In genomic region chr14:29925106-29925722, GRCh38 we compare ENCODE assay signal across 15 cellular contexts. TPM values are rescaled to one million over a fixed set of nuclear protein-coding genes. Genes with fewer than 3 reads are reported as not detected.
DNase-seq lines count a peak whose midpoint lies in the region; ATAC-seq and TF ChIP-seq lines count a peak whose summit lies in the region.
"Had no signal": no experiment of that assay in that cellular context is flagged by ENCODE, and none has a peak within 500 bp of the region (broad histone marks: within the 10 kb centered on the region; RNA-seq: fewer than 3 reads in every experiment).

No MANE protein-coding gene starts in this region.

- peaks cover 5% of the 10 kb centered on the region for H3K4me1 Mint-ChIP-seq in activated CD4-positive, alpha-beta T cell treated with anti-CD3 and anti-CD28 coated beads, Interleukin-2, amount 10 ng/mL, durations not matched to agents 7 days and 5 days

- no peak overlapping the region for H2AFZ ChIP-seq in osteoblast (ENCODE audit: low read length)

- H3K9me3 ChIP-seq in MG63 (no peaks in the 10 kb centered on the region), osteoblast (ENCODE audit: low read depth, low read length) (no peaks in the 10 kb centered on the region)
- H3K9me3 ChIP-seq: right lobe of liver had no signal

- peak overlapping the region; percentile 57; the same call in 1 of the 2 replicates for H3K4me3 ChIP-seq in MG63
- H3K4me3 ChIP-seq in epithelial cell of proximal tubule (ENCODE audit: low read depth, low read length): peak overlapping the region; percentile 87
- peak overlapping the region; percentile 91 for H3K4me3 ChIP-seq in osteoblast (ENCODE audit: insufficient read depth, low read length)
- H3K4me3 ChIP-seq: right lobe of liver had no signal

- POLR2A ChIA-PET in activated CD4-positive, alpha-beta T cell treated with anti-CD3 and anti-CD28 coated beads, Interleukin-2, amount 10 ng/mL, durations not matched to agents 7 days and 5 days (lab: Charles Lee): no interaction called here

- no peak overlapping the region for H3K27ac Mint-ChIP-seq in activated CD4-positive, alpha-beta T cell treated with anti-CD3 and anti-CD28 coated beads, Interleukin-2, amount 10 ng/mL, durations not matched to agents 7 days and 5 days
- H3K27ac Mint-ChIP-seq: activated CD4-positive, alpha-beta memory T cell treated with anti-CD3 and anti-CD28 coated beads, Interleukin-2, amount 10 ng/mL, durations not matched to agents 7 days and 5 days; activated naive CD8-positive, alpha-beta T cell treated with anti-CD3 and anti-CD28 coated beads for 36 hours had no signal

- TF ChIP-seq CTCF in epithelial cell of proximal tubule (conservative IDR thresholded peaks at IDR 0.05; ENCODE audit: low read depth, low read length): no peak
- TF ChIP-seq CTCF in osteoblast (IDR thresholded peaks at IDR 0.05; ENCODE audit: extremely low read depth, low read depth, low read length): no peak

- peak; percentile 26 for DNase-seq in Daoy (ENCODE audit: low read depth)
- no peak for DNase-seq in MG63
- peak; percentile 61 for DNase-seq in epithelial cell of proximal tubule (ENCODE audit: low read depth)
- peak; percentile 88 for DNase-seq in osteoblast (ENCODE audit: insufficient read length, low spot score, missing footprints)
- DNase-seq in activated CD4-positive, alpha-beta T cell treated with anti-CD3 and anti-CD28 coated beads, Interleukin-2, amount 10 ng/mL, durations not matched to agents 7 days and 5 days: no peak
- DNase-seq in NK-92 treated with Interleukin-12 subunit alpha and Interleukin-12 subunit beta, amount 100 ng/mL, for 24 hours (lab: John Stamatoyannopoulos, UW): no peak
- DNase-seq: activated CD4-positive, alpha-beta memory T cell treated with anti-CD3 and anti-CD28 coated beads, Interleukin-2, amount 10 ng/mL, durations not matched to agents 7 days and 5 days; activated naive CD8-positive, alpha-beta T cell treated with anti-CD3 and anti-CD28 coated beads for 36 hours; DMS153; erythroblast; NCI-H2029 treated with DMSO at 0.1 percent for 48 hours; right lobe of liver had no signal

- no peak overlapping the region for H3K4me3 Mint-ChIP-seq in activated CD4-positive, alpha-beta T cell treated with anti-CD3 and anti-CD28 coated beads, Interleukin-2, amount 10 ng/mL, durations not matched to agents 7 days and 5 days
- H3K4me3 Mint-ChIP-seq: activated CD4-positive, alpha-beta memory T cell treated with anti-CD3 and anti-CD28 coated beads, Interleukin-2, amount 10 ng/mL, durations not matched to agents 7 days and 5 days; activated naive CD8-positive, alpha-beta T cell treated with anti-CD3 and anti-CD28 coated beads for 36 hours had no signal

- H3K27ac ChIP-seq in osteoblast (ENCODE audit: low read depth, low read length): peak overlapping the region; percentile 65
- H3K27ac ChIP-seq: right lobe of liver had no signal

- no peaks in the 10 kb centered on the region for H3K36me3 ChIP-seq in MG63
- no peaks in the 10 kb centered on the region for H3K36me3 ChIP-seq in osteoblast (ENCODE audit: insufficient read depth, low read length)
- H3K36me3 ChIP-seq: right lobe of liver had no signal

- ATAC-seq in GM18907 (IDR thresholded peaks at IDR 0.05; ENCODE audit: unreplicated experiment): no peak
- ATAC-seq in HG02973 (IDR thresholded peaks at IDR 0.05; ENCODE audit: unreplicated experiment): no peak
- ATAC-seq: right lobe of liver, Right ventricle myocardium inferior had no signal

- H3K27me3 Mint-ChIP-seq in activated CD4-positive, alpha-beta T cell treated with anti-CD3 and anti-CD28 coated beads, Interleukin-2, amount 10 ng/mL, durations not matched to agents 7 days and 5 days: peaks cover 26% of the 10 kb centered on the region

- H4K20me1 ChIP-seq in osteoblast (ENCODE audit: insufficient read depth, low read length): peaks cover 22% of the 10 kb centered on the region

- H3K36me3 Mint-ChIP-seq in activated CD4-positive, alpha-beta T cell treated with anti-CD3 and anti-CD28 coated beads, Interleukin-2, amount 10 ng/mL, durations not matched to agents 7 days and 5 days (ENCODE audit: low read depth): no peaks in the 10 kb centered on the region

- CTCF ChIA-PET in activated CD4-positive, alpha-beta T cell treated with anti-CD3 and anti-CD28 coated beads, Interleukin-2, amount 10 ng/mL, durations not matched to agents 7 days and 5 days (lab: Charles Lee): interaction anchor here (0.6 kb wide), 1 partner anchor 31 kb away, joined by 3 read pairs; no protein-coding TSS in a partner anchor

- H3K9me3 Mint-ChIP-seq in activated CD4-positive, alpha-beta T cell treated with anti-CD3 and anti-CD28 coated beads, Interleukin-2, amount 10 ng/mL, durations not matched to agents 7 days and 5 days: no peaks in the 10 kb centered on the region
- H3K9me3 Mint-ChIP-seq: activated CD4-positive, alpha-beta memory T cell treated with anti-CD3 and anti-CD28 coated beads, Interleukin-2, amount 10 ng/mL, durations not matched to agents 7 days and 5 days; activated naive CD8-positive, alpha-beta T cell treated with anti-CD3 and anti-CD28 coated beads for 36 hours had no signal

- peak overlapping the region; percentile 85 for H3K4me2 ChIP-seq in osteoblast (ENCODE audit: insufficient read depth, low read length)

- peaks cover 25% of the 10 kb centered on the region for H3K4me1 ChIP-seq in osteoblast (ENCODE audit: insufficient read depth, low read length)

- H3K27me3 ChIP-seq in MG63 (no peaks in the 10 kb centered on the region), osteoblast (ENCODE audit: insufficient read depth, low read length) (no peaks in the 10 kb centered on the region)
- H3K27me3 ChIP-seq: right lobe of liver had no signal

- H3K79me2 ChIP-seq in osteoblast (ENCODE audit: insufficient read depth, low read length): peaks cover 62% of the 10 kb centered on the region

RNA-seq across cellular contexts. Expression of gene PRKD1, which starts 2.4 kb away (rescaled TPM):
- 2.9 and 3.3 TPM in 2 replicates for total RNA-seq in Daoy (2014; rRNA removed; shearing (Covaris generic))
- total RNA-seq in MG63 (2014; rRNA removed; shearing (Covaris generic); ENCODE audit: low replicate concordance): 5.6 and 8.3 TPM in 2 replicates
- total RNA-seq in epithelial cell of proximal tubule: 4.5 and 6.5 TPM in 2 replicates
- 21.8 and 28.6 TPM in 2 replicates for total RNA-seq in osteoblast
- not detected for total RNA-seq in activated CD4-positive, alpha-beta T cell treated with anti-CD3 and anti-CD28 coated beads, Interleukin-2, amount 10 ng/mL, durations not matched to agents 7 days and 5 days
- total RNA-seq: activated CD4-positive, alpha-beta memory T cell treated with anti-CD3 and anti-CD28 coated beads, Interleukin-2, amount 10 ng/mL, durations not matched to agents 7 days and 5 days; activated naive CD8-positive, alpha-beta T cell treated with anti-CD3 and anti-CD28 coated beads for 36 hours had no signal

Comparison
In these comparisons a context has a peak if more than half of its experiments do, and no peak if none do; other contexts are left out.
1. DNase-seq: peak in Daoy (single experiment), epithelial cell of proximal tubule (single experiment) and osteoblast (single experiment); none in MG63 (single experiment), activated CD4-positive, alpha-beta T cell treated with anti-CD3 and anti-CD28 coated beads, Interleukin-2, amount 10 ng/mL, durations not matched to agents 7 days and 5 days (single experiment) and NK-92 treated with Interleukin-12 subunit alpha and Interleukin-12 subunit beta, amount 100 ng/mL, for 24 hours (single experiment).
2. Peak in every context shown above with its lines, with median percentiles within 50 percentile points of each other: H3K4me3 ChIP-seq.